Comparison of ENCODE assay signal across 22 cellular contexts in genomic region chr2:167697961-167698360, GRCh38.
"Had no signal": no experiment of that assay in that cellular context is flagged by ENCODE, and none has a peak within 500 bp of the region (broad histone marks: within the 10 kb centered on the region; RNA-seq: fewer than 3 reads in every experiment).

No MANE protein-coding gene starts in this region.

- ATAC-seq: activated CD8-positive, alpha-beta T cell treated with anti-CD3 and anti-CD28 coated beads for 36 hours; left lung; stimulated activated naive B cell treated with anti-CD40 and anti-IgM and Interleukin-4, amounts not matched to agents 10 μg/mL and 1 μg/mL and 100 μg/mL, for 72 hours had no signal

- H3K36me3 ChIP-seq: left lung, spleen, thyroid gland had no signal

- H3K36me3 Mint-ChIP-seq: activated naive CD8-positive, alpha-beta T cell treated with anti-CD3 and anti-CD28 coated beads, Interleukin-2, amount 10 ng/mL, durations not matched to agents 7 days and 5 days; stimulated activated naive B cell treated with anti-CD40 and anti-IgM and Interleukin-4, amounts not matched to agents 10 μg/mL and 1 μg/mL and 100 μg/mL, for 72 hours had no signal

- H3K27me3 ChIP-seq: left lung, spleen, thyroid gland had no signal

- H3K4me1 Mint-ChIP-seq: activated naive CD8-positive, alpha-beta T cell treated with anti-CD3 and anti-CD28 coated beads, Interleukin-2, amount 10 ng/mL, durations not matched to agents 7 days and 5 days; stimulated activated naive B cell treated with anti-CD40 and anti-IgM and Interleukin-4, amounts not matched to agents 10 μg/mL and 1 μg/mL and 100 μg/mL, for 72 hours had no signal

- H3K27me3 Mint-ChIP-seq: activated CD8-positive, alpha-beta T cell treated with anti-CD3 and anti-CD28 coated beads for 36 hours; activated naive CD8-positive, alpha-beta T cell treated with anti-CD3 and anti-CD28 coated beads, Interleukin-2, amount 10 ng/mL, durations not matched to agents 7 days and 5 days; activated T-cell treated with anti-CD3 and anti-CD28 coated beads, Interleukin-2, amount 50 U/mL, for 24 hours; stimulated activated naive B cell treated with anti-CD40 and anti-IgM and Interleukin-4, amounts not matched to agents 10 μg/mL and 1 μg/mL and 100 μg/mL, for 72 hours had no signal

- H3K9me3 ChIP-seq: left lung, spleen, thyroid gland had no signal

- H3K4me3 Mint-ChIP-seq: activated CD8-positive, alpha-beta T cell treated with anti-CD3 and anti-CD28 coated beads for 36 hours; activated naive CD8-positive, alpha-beta T cell treated with anti-CD3 and anti-CD28 coated beads, Interleukin-2, amount 10 ng/mL, durations not matched to agents 7 days and 5 days; activated T-cell treated with anti-CD3 and anti-CD28 coated beads, Interleukin-2, amount 50 U/mL, for 24 hours; nephron progenitor cell; stimulated activated naive B cell treated with anti-CD40 and anti-IgM and Interleukin-4, amounts not matched to agents 10 μg/mL and 1 μg/mL and 100 μg/mL, for 72 hours had no signal

- H3K27ac Mint-ChIP-seq: activated CD8-positive, alpha-beta T cell treated with anti-CD3 and anti-CD28 coated beads for 36 hours; activated naive CD8-positive, alpha-beta T cell treated with anti-CD3 and anti-CD28 coated beads, Interleukin-2, amount 10 ng/mL, durations not matched to agents 7 days and 5 days; activated T-cell treated with anti-CD3 and anti-CD28 coated beads, Interleukin-2, amount 50 U/mL, for 24 hours; activated T-helper 2 cell treated with anti-CD3 and anti-CD28 coated beads, Interferon-gamma antibody, Interleukin-2, Interleukin-4, amounts not matched to agents 10 μg/mL and 5 μg/mL and 100 μg/mL, durations not matched to agents 14 hours and 24 hours and 36 hours; stimulated activated naive B cell treated with anti-CD40 and anti-IgM and Interleukin-4, amounts not matched to agents 10 μg/mL and 1 μg/mL and 100 μg/mL, for 72 hours had no signal

- DNase-seq: activated CD4-positive, alpha-beta T cell treated with anti-CD3 and anti-CD28 coated beads for 48 hours; activated CD4-positive, CD25-positive, alpha-beta regulatory T cell; activated CD8-positive, alpha-beta T cell treated with anti-CD3 and anti-CD28 coated beads for 36 hours; activated naive CD4-positive, alpha-beta T cell treated with Interleukin-2 at 50 U/mL for 16 hours; activated naive CD8-positive, alpha-beta T cell treated with anti-CD3 and anti-CD28 coated beads, Interleukin-2, amount 10 ng/mL, durations not matched to agents 7 days and 5 days; activated T-cell treated with anti-CD3 and anti-CD28 coated beads, Interleukin-2, amount 50 U/mL, for 24 hours; anterior cingulate cortex; effector CD4-positive, alpha-beta T cell; hypothalamus; kidney; left lung; midbrain; nephron progenitor cell; nucleus accumbens; retina; spleen; stimulated activated CD4-positive, alpha-beta T cell treated with anti-CD3 and anti-CD28 coated beads, Interleukin-4, amount 100 ng/mL, for 4 hours; stimulated activated naive B cell treated with anti-CD40 and anti-IgM and Interleukin-4, amounts not matched to agents 10 μg/mL and 1 μg/mL and 100 μg/mL, for 72 hours; T-helper 1 cell; T-helper 9 cell; thyroid gland had no signal

- H3K27ac ChIP-seq: left lung, spleen, thyroid gland had no signal

- H3K4me3 ChIP-seq: left lung, spleen, thyroid gland had no signal

- H3K4me1 ChIP-seq: left lung, spleen, thyroid gland had no signal

- H3K9me3 Mint-ChIP-seq: activated CD8-positive, alpha-beta T cell treated with anti-CD3 and anti-CD28 coated beads for 36 hours; activated naive CD8-positive, alpha-beta T cell treated with anti-CD3 and anti-CD28 coated beads, Interleukin-2, amount 10 ng/mL, durations not matched to agents 7 days and 5 days; activated T-cell treated with anti-CD3 and anti-CD28 coated beads, Interleukin-2, amount 50 U/mL, for 24 hours; activated T-helper 2 cell treated with anti-CD3 and anti-CD28 coated beads, Interferon-gamma antibody, Interleukin-2, Interleukin-4, amounts not matched to agents 10 μg/mL and 5 μg/mL and 100 μg/mL, durations not matched to agents 14 hours and 24 hours and 36 hours; nephron progenitor cell; stimulated activated naive B cell treated with anti-CD40 and anti-IgM and Interleukin-4, amounts not matched to agents 10 μg/mL and 1 μg/mL and 100 μg/mL, for 72 hours had no signal
